ENCODE assay signal across 1 cellular context in genomic region chr12:48109424-48109823, GRCh38.
TF ChIP-seq lines count a peak whose summit lies in the region.

No MANE protein-coding gene starts in this region.

TF ChIP-seq in GM12878, 131 proteins besides CTCF, POLR2A, EP300 and RAD21:
- peak; percentile 84 for TF ChIP-seq RUNX3 (IDR thresholded peaks at IDR 0.05; ENCODE audit: low read length)
- no peak for TF ChIP-seq HDAC6 (IDR thresholded peaks at IDR 0.05; ENCODE audit: unreplicated experiment)
- no peak for TF ChIP-seq CEBPB (IDR thresholded peaks at IDR 0.05; ENCODE audit: borderline replicate concordance in 1 of 2, low read depth in 2 of 2, low read length in 2 of 2)
- TF ChIP-seq JUNB (IDR thresholded peaks at IDR 0.05) = peak; percentile 20; the same call in 1 of the 2 replicates
